Comparison of ENCODE assay signal across 16 cellular contexts in the genomic region with DNA sequence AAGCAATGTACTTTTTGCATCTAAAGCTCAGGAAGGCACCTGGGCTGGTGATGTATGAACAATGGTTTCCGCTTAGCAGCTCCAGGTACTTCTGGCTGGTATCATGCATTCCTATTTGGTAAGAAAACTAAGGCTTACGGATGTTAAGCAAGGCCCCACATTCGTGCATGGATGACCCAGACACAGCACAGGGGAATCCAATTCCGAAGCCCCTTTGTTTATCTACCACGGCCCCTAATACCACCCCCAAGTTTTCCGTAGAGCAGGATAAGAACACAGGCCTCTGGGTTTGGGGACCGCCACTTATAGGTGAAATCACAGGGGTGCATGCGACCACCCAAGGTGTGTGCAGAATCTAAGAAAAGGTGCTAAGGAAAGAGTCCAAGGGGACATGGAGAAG.
DNase-seq lines count a peak whose midpoint lies in the region; ATAC-seq and TF ChIP-seq lines count a peak whose summit lies in the region.
"Had no signal": no experiment of that assay in that cellular context is flagged by ENCODE, and none has a peak within 500 bp of the region (broad histone marks: within the 10 kb centered on the region; RNA-seq: fewer than 3 reads in every experiment).

No MANE protein-coding gene starts in this region.

- no peaks in the 10 kb centered on the region for H3K9me3 Mint-ChIP-seq in activated T-cell treated with anti-CD3 and anti-CD28 coated beads, Interleukin-2, amount 50 U/mL, for 24 hours
- no peaks in the 10 kb centered on the region for H3K9me3 Mint-ChIP-seq in immature natural killer cell
- H3K9me3 Mint-ChIP-seq: HFFc6 had no signal

- H3K36me3 ChIP-seq in suprapubic skin (no peaks in the 10 kb centered on the region), esophagus squamous epithelium (no peaks in the 10 kb centered on the region), colonic mucosa (no peaks in the 10 kb centered on the region)

- no peak overlapping the region for H3K9ac ChIP-seq in colonic mucosa (ENCODE audit: low read depth in 2 of 2, low read length in 2 of 2)

- no peak overlapping the region for H3K4me3 Mint-ChIP-seq in activated T-cell treated with anti-CD3 and anti-CD28 coated beads, Interleukin-2, amount 50 U/mL, for 24 hours
- H3K4me3 Mint-ChIP-seq in T-helper 17 cell (peak overlapping the region; percentile 99), immature natural killer cell (peak overlapping the region in 4 of 5 donors; percentile 34 to 92 (median 69))
- H3K4me3 Mint-ChIP-seq: HFFc6 had no signal

- H3K36me3 Mint-ChIP-seq in activated T-cell treated with anti-CD3 and anti-CD28 coated beads, Interleukin-2, amount 50 U/mL, for 24 hours (ENCODE audit: low read depth) = peaks cover 4% of the 10 kb centered on the region
- peaks cover 2% of the 10 kb centered on the region for H3K36me3 Mint-ChIP-seq in T-helper 17 cell (ENCODE audit: low read depth)
- H3K36me3 Mint-ChIP-seq in immature natural killer cell = no peaks in the 10 kb centered on the region

- no peak overlapping the region for H3K4me3 ChIP-seq in suprapubic skin
- H3K4me3 ChIP-seq in esophagus squamous epithelium = no peak overlapping the region
- H3K4me3 ChIP-seq in colonic mucosa = no peak overlapping the region
- H3K4me3 ChIP-seq: A549 had no signal

- H3K27ac ChIP-seq in suprapubic skin (no peak overlapping the region), esophagus squamous epithelium (no peak overlapping the region), colonic mucosa (no peak overlapping the region)
- H3K27ac ChIP-seq: A549, HL-60 had no signal

- H3K27me3 ChIP-seq in suprapubic skin = no peaks in the 10 kb centered on the region
- no peaks in the 10 kb centered on the region for H3K27me3 ChIP-seq in esophagus squamous epithelium
- H3K27me3 ChIP-seq in colonic mucosa = no peaks in the 10 kb centered on the region

- H3K4me1 ChIP-seq in suprapubic skin (peaks cover 31% of the 10 kb centered on the region), esophagus squamous epithelium (peaks cover 4 to 49% (median 11%) of the 10 kb centered on the region in 3 donors), colonic mucosa (peaks cover 9% of the 10 kb centered on the region)

- 98% methylated on average over 8 of the region's 8 CpGs for WGBS in suprapubic skin
- 93 to 94% methylated on average over 8 of the region's 8 CpGs for WGBS in esophagus squamous epithelium, 2 donors

- H3K9me3 ChIP-seq in T-helper 17 cell (ENCODE audit: control insufficient read depth, low read length, poor library complexity, severe bottlenecking) = no peaks in the 10 kb centered on the region
- no peaks in the 10 kb centered on the region for H3K9me3 ChIP-seq in suprapubic skin
- H3K9me3 ChIP-seq in esophagus squamous epithelium = no peaks in the 10 kb centered on the region
- H3K9me3 ChIP-seq in colonic mucosa = no peaks in the 10 kb centered on the region
- H3K9me3 ChIP-seq: A549 had no signal

- no peak for TF ChIP-seq POLR2A in suprapubic skin (IDR thresholded peaks at IDR 0.05)
- no peak for TF ChIP-seq POLR2A in esophagus squamous epithelium (IDR thresholded peaks at IDR 0.05)

- no peak for TF ChIP-seq EP300 in suprapubic skin (IDR thresholded peaks at IDR 0.05)

- H3K4me1 Mint-ChIP-seq in activated T-cell treated with anti-CD3 and anti-CD28 coated beads, Interleukin-2, amount 50 U/mL, for 24 hours (ENCODE audit: low read depth) = peaks cover 52% of the 10 kb centered on the region
- H3K4me1 Mint-ChIP-seq in T-helper 17 cell = peaks cover 51% of the 10 kb centered on the region
- peaks cover 66 to 71% of the 10 kb centered on the region in 2 donors for H3K4me1 Mint-ChIP-seq in immature natural killer cell

- intact Hi-C loops in esophagus squamous epithelium (cut with DNase I) = no loop called here
- intact Hi-C loops in colonic mucosa (cut with DNase I) = loop anchor here (10.0 kb wide), 1 partner anchor 195 kb away; a partner anchor contains a TSS

- DNase-seq in activated T-cell treated with anti-CD3 and anti-CD28 coated beads, Interleukin-2, amount 50 U/mL, for 24 hours = peak; percentile 16
- DNase-seq in activated T-cell treated with anti-CD3 and anti-CD28 coated beads, Interleukin-2, amount 50 U/mL, for 1 hour = no peak
- DNase-seq in T-helper 17 cell (no peak), immature natural killer cell (no peak), suprapubic skin (ENCODE audit: low spot score in 2 of 2) (peak; percentile 15 to 18), esophagus squamous epithelium (lab: John Stamatoyannopoulos, UW) (no peak), left lobe of liver (ENCODE audit: low spot score) (no peak), colonic mucosa (no peak)
- DNase-seq: GF-D8; HFFc6; NCI-H1436 treated with DMSO at 0.1 percent for 48 hours; NCI-H345; NCI-H69; NK-92 treated with Interleukin-12 subunit alpha and Interleukin-12 subunit beta, amount 100 ng/mL, for 24 hours had no signal

- TF ChIP-seq CTCF in suprapubic skin (IDR thresholded peaks at IDR 0.05) (no peak), esophagus squamous epithelium (IDR thresholded peaks at IDR 0.05) (no peak), colonic mucosa (IDR thresholded peaks at IDR 0.05) (no peak)

- H3K27me3 Mint-ChIP-seq in activated T-cell treated with anti-CD3 and anti-CD28 coated beads, Interleukin-2, amount 50 U/mL, for 24 hours = no peaks in the 10 kb centered on the region
- no peaks in the 10 kb centered on the region for H3K27me3 Mint-ChIP-seq in T-helper 17 cell
- peaks cover 6 to 20% (median 9%) of the 10 kb centered on the region in 3 donors for H3K27me3 Mint-ChIP-seq in immature natural killer cell (ENCODE audit: low read depth in 3 of 3)

- ATAC-seq in T-helper 17 cell = no peak
- no peak for ATAC-seq in left lobe of liver
- ATAC-seq: A549 had no signal

- H3K27ac Mint-ChIP-seq in activated T-cell treated with anti-CD3 and anti-CD28 coated beads, Interleukin-2, amount 50 U/mL, for 24 hours = no peak overlapping the region
- peak overlapping the region; percentile 100 for H3K27ac Mint-ChIP-seq in T-helper 17 cell
- H3K27ac Mint-ChIP-seq in immature natural killer cell = peak overlapping the region; percentile 97 to 100 (median 98)
- H3K27ac Mint-ChIP-seq: HFFc6 had no signal

Comparison
In these comparisons a context has a peak if more than half of its experiments do, and no peak if none do; other contexts are left out.
1. DNase-seq: peak in activated T-cell treated with anti-CD3 and anti-CD28 coated beads, Interleukin-2, amount 50 U/mL, for 24 hours (single experiment) and suprapubic skin (2 of 2); none in activated T-cell treated with anti-CD3 and anti-CD28 coated beads, Interleukin-2, amount 50 U/mL, for 1 hour (single experiment), T-helper 17 cell (0 of 3), immature natural killer cell (0 of 3), esophagus squamous epithelium (single experiment), left lobe of liver (single experiment) and colonic mucosa (single experiment).